ENCODE assay signal across 8 cellular contexts in genomic region chr13:20525601-20526544, GRCh38. TPM values are rescaled to one million over a fixed set of nuclear protein-coding genes. Genes with fewer than 3 reads are reported as not detected.
DNase-seq lines count a peak whose midpoint lies in the region; ATAC-seq lines count a peak whose summit lies in the region.

CRYL1 (minus strand) TSS chr13:20525857; CDS start chr13:20525794, 63 bp downstream.

- H3K27ac ChIP-seq in HUES48 (ENCODE audit: low read depth, low read length) = no peak within 1 kb of the TSS

- H3K27me3 Mint-ChIP-seq in naive B cell = peaks cover 0 to 13% (median 11%) of the 10 kb centered on the region in 3 donors

- peak within 1 kb of the TSS; percentile 27; the same call in 1 of the 2 replicates for H3K9ac ChIP-seq in HUES48 (ENCODE audit: low read depth, low read length)

- H3K4me3 Mint-ChIP-seq in naive B cell = peak within 1 kb of the TSS; percentile 69 to 94 (median 92)
- H3K4me3 Mint-ChIP-seq in stimulated activated effector memory CD8-positive, alpha-beta T cell treated with anti-CD3 and anti-CD28 coated beads, Interleukin-12 subunit alpha, Interleukin-12 subunit beta, amount 100 ng/mL, for 72 hours = peak within 1 kb of the TSS; percentile 75

- H3K9me3 ChIP-seq in HUES48 (ENCODE audit: control insufficient read depth, insufficient read depth, low read length) = no peaks in the 10 kb centered on the region

- H3K4me3 ChIP-seq in HUES48 (ENCODE audit: low read depth, low read length) = peak within 1 kb of the TSS; percentile 74

- ATAC-seq in GM21360 (IDR thresholded peaks at IDR 0.05; ENCODE audit: unreplicated experiment) (peak; percentile 66), naive B cell (ENCODE audit: low read depth in 2 of 2) (peak; percentile 84 to 85)
- ATAC-seq in stimulated activated effector memory CD8-positive, alpha-beta T cell treated with anti-CD3 and anti-CD28 coated beads, Interleukin-12 subunit alpha, Interleukin-12 subunit beta, amount 100 ng/mL, for 72 hours = peak; percentile 91

- H3K27ac Mint-ChIP-seq in naive B cell = peak within 1 kb of the TSS in 5 of 6 donors; percentile 43 to 97 (median 78)
- H3K27ac Mint-ChIP-seq in stimulated activated effector memory CD8-positive, alpha-beta T cell treated with anti-CD3 and anti-CD28 coated beads, Interleukin-12 subunit alpha, Interleukin-12 subunit beta, amount 100 ng/mL, for 72 hours = peak within 1 kb of the TSS; percentile 86

- DNase-seq in COLO668 (lab: John Stamatoyannopoulos, UW; ENCODE audit: unreplicated experiment) (peak; percentile 97), RKO (ENCODE audit: low spot score) (peak; percentile 97), activated T-helper 1 cell treated with Interleukin-2 at 50 U/mL for 16 hours (ENCODE audit: low read depth) (peak; percentile 64), fibroblast of gingiva (ENCODE audit: low read depth) (peak; percentile 67), naive B cell (peak; percentile 67)
- DNase-seq in stimulated activated effector memory CD8-positive, alpha-beta T cell treated with anti-CD3 and anti-CD28 coated beads, Interleukin-12 subunit alpha, Interleukin-12 subunit beta, amount 100 ng/mL, for 72 hours (ENCODE audit: low spot score in 2 of 2) = peak; percentile 64 to 81

- peaks cover 12 to 18% (median 12%) of the 10 kb centered on the region in 3 donors for H3K4me1 Mint-ChIP-seq in naive B cell
- peaks cover 29% of the 10 kb centered on the region for H3K4me1 Mint-ChIP-seq in stimulated activated effector memory CD8-positive, alpha-beta T cell treated with anti-CD3 and anti-CD28 coated beads, Interleukin-12 subunit alpha, Interleukin-12 subunit beta, amount 100 ng/mL, for 72 hours

- H3K27me3 ChIP-seq in HUES48 (ENCODE audit: control insufficient read depth, insufficient read depth, low read length) = peaks cover 43% of the 10 kb centered on the region

- peaks cover 0 to 1% (median 0%) of the 10 kb centered on the region in 7 donors for H3K9me3 Mint-ChIP-seq in naive B cell
- H3K9me3 Mint-ChIP-seq in stimulated activated effector memory CD8-positive, alpha-beta T cell treated with anti-CD3 and anti-CD28 coated beads, Interleukin-12 subunit alpha, Interleukin-12 subunit beta, amount 100 ng/mL, for 72 hours = no peaks in the 10 kb centered on the region

- H3K36me3 Mint-ChIP-seq in naive B cell = no peaks in the 10 kb centered on the region
- no peaks in the 10 kb centered on the region for H3K36me3 Mint-ChIP-seq in stimulated activated effector memory CD8-positive, alpha-beta T cell treated with anti-CD3 and anti-CD28 coated beads, Interleukin-12 subunit alpha, Interleukin-12 subunit beta, amount 100 ng/mL, for 72 hours

- H3K36me3 ChIP-seq in HUES48 (ENCODE audit: control insufficient read depth, insufficient read depth, low read length) = no peaks in the 10 kb centered on the region

- H3K4me1 ChIP-seq in HUES48 (ENCODE audit: control insufficient read depth, insufficient read depth, low read length) = peaks cover 12% of the 10 kb centered on the region

RNA-seq across cellular contexts. Expression of gene CRYL1, which starts in this region (rescaled TPM):
- polyA plus RNA-seq in naive B cell (ENCODE audit: low read depth in 6 of 6) = 10 to 100 TPM; 18.4 to 35.4 (median 25.8) TPM
